8 cellular contexts compared by ENCODE assay signal in the genomic region with DNA sequence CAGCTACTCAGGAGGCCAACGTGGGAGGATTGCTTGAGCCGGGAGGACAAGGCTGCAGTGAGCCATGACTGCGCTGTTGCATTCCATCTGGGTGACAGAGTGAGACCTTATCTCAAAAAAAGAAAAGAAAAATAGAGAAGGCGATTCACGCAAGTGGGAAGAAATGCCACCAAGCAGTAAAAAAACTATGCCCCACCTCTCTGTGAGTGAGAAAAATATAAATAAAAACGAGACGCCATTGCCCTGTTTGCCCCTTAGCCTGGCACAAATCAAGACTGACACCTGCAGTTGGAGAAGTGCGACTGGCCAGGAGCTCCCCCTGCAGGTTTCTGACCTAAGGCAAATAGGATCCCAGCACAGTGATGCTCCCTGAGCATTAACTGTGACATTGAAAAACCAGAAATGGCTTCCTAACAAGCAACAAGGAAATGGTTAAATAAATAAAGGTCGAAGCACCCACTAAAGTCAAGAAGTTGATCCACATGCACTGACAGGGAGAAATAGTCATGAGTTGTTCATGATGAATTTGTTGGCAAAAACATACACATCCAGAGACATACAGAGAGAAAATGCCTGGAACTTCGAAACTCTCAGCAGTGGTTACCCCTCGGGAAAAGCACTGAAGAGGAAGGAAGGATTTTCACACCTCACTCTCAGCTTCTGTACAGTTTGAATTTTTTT. TPM values are rescaled to one million over a fixed set of nuclear protein-coding genes. Genes with fewer than 3 reads are reported as not detected.
DNase-seq lines count a peak whose midpoint lies in the region; ATAC-seq and TF ChIP-seq lines count a peak whose summit lies in the region.

No MANE protein-coding gene starts in this region.

- no peak for TF ChIP-seq POLR2A in spleen (IDR thresholded peaks at IDR 0.05)

- no peak overlapping the region for H3K4me3 ChIP-seq in AG04449 (ENCODE audit: low read depth, low read length)
- H3K4me3 ChIP-seq in epithelial cell of esophagus (ENCODE audit: low read length): no peak overlapping the region
- no peak overlapping the region for H3K4me3 ChIP-seq in spleen

- no peak for DNase-seq in AG04449 (ENCODE audit: low read depth, low spot score)
- peak; percentile 51 for DNase-seq in NCI-H510A treated with DMSO at 0.1 percent for 48 hours (lab: John Stamatoyannopoulos, UW)
- no peak for DNase-seq in epithelial cell of esophagus (ENCODE audit: low read depth)
- DNase-seq in spleen: peak; percentile 37
- no peak for DNase-seq in posterior cingulate gyrus
- no peak for DNase-seq in HCEC 1CT

- intact Hi-C loops in spleen (cut with DNase I; ENCODE audit: low total_unique reads) (no loop called here), posterior cingulate gyrus (cut with DNase I) (no loop called here)

- TF ChIP-seq CTCF in AG04449 (IDR thresholded peaks at IDR 0.05; ENCODE audit: insufficient read depth, low read length, missing control alignments): peak; percentile 45
- peak; percentile 82 for TF ChIP-seq CTCF in GM12872 (IDR thresholded peaks at IDR 0.05; ENCODE audit: insufficient read depth, low read depth, low read length)
- peak; percentile 13 for TF ChIP-seq CTCF in epithelial cell of esophagus (IDR thresholded peaks at IDR 0.05; ENCODE audit: insufficient read depth, low read depth, low read length, missing control alignments)
- TF ChIP-seq CTCF in spleen (IDR thresholded peaks at IDR 0.05 in 8 of 11, conservative IDR thresholded peaks at IDR 0.05 in 3 of 11): peak in 3 of 11 experiments; percentile 21 to 34 (median 34)

- H3K27me3 ChIP-seq in spleen (replicated peaks in 1 of 7): peaks cover 0 to 15% (median 0%) of the 10 kb centered on the region in 7 donors

- H3K9me3 ChIP-seq in spleen: no peaks in the 10 kb centered on the region

- POLR2A ChIA-PET in AG04449 (lab: Yijun Ruan, JAX): no interaction called here

- no peaks in the 10 kb centered on the region for H3K4me1 ChIP-seq in spleen

- H3K36me3 ChIP-seq in spleen: no peaks in the 10 kb centered on the region

- H3K27ac ChIP-seq in spleen: no peak overlapping the region

- 32 to 38% (median 35%) methylated on average over 11 of the region's 11 CpGs for WGBS in spleen, 5 donors

- ATAC-seq in HG03442 (IDR thresholded peaks at IDR 0.05; ENCODE audit: unreplicated experiment): no peak

- CTCF ChIA-PET in AG04449 (lab: Yijun Ruan, JAX): interaction anchor here (0.6 to 2.0 kb wide), 7 partner anchors 9 to 351 kb away, joined by 3 to 9 read pairs (median 3); no protein-coding TSS in a partner anchor

RNA-seq across cellular contexts. Expression of a gene that starts 21.1 kb away (rescaled TPM):
- total RNA-seq in spleen: not detected
- polyA plus RNA-seq in spleen: not detected

Comparison
In these comparisons a context has a peak if more than half of its experiments do, and no peak if none do; other contexts are left out.
1. DNase-seq: peak in NCI-H510A treated with DMSO at 0.1 percent for 48 hours (single experiment) and spleen (single experiment); none in AG04449 (single experiment), epithelial cell of esophagus (single experiment), posterior cingulate gyrus (0 of 10) and HCEC 1CT (single experiment).